ENCODE assay signal across 1 cellular context in the genomic region with DNA sequence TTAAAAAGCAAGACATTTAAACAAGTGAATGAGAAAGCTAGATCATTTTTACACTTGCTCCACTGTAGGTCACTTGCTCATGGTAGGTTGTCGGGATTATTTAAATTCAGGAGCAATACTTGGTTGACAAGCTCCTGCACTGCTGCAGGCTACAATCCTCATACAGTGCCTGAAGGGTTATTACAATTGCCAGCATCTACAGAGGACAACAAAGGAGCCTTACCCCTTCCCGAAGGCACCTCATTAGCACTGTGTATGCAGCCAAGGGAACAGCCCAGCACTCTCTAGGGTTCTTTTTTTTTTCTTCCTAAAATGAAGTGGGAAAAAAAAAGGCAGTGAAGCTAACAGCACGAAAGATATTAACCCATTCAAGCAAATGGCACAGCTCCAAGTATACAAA.
TF ChIP-seq lines count a peak whose summit lies in the region.

No MANE protein-coding gene starts in this region.

TF ChIP-seq in WTC11, 78 proteins besides CTCF, POLR2A, EP300 and RAD21 (continued from another document):
- TF ChIP-seq, protein P1, sequence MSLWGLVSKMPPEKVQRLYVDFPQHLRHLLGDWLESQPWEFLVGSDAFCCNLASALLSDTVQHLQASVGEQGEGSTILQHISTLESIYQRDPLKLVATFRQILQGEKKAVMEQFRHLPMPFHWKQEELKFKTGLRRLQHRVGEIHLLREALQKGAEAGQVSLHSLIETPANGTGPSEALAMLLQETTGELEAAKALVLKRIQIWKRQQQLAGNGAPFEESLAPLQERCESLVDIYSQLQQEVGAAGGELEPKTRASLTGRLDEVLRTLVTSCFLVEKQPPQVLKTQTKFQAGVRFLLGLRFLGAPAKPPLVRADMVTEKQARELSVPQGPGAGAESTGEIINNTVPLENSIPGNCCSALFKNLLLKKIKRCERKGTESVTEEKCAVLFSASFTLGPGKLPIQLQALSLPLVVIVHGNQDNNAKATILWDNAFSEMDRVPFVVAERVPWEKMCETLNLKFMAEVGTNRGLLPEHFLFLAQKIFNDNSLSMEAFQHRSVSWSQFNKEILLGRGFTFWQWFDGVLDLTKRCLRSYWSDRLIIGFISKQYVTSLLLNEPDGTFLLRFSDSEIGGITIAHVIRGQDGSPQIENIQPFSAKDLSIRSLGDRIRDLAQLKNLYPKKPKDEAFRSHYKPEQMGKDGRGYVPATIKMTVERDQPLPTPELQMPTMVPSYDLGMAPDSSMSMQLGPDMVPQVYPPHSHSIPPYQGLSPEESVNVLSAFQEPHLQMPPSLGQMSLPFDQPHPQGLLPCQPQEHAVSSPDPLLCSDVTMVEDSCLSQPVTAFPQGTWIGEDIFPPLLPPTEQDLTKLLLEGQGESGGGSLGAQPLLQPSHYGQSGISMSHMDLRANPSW (CRISPR knock-in tag; conservative IDR thresholded peaks at IDR 0.05; ENCODE audit: low read depth), result no peak
- TF ChIP-seq MXD4 (CRISPR knock-in tag; IDR thresholded peaks at IDR 0.05; ENCODE audit: borderline replicate concordance), result no peak
- no peak for TF ChIP-seq TEAD1 (CRISPR knock-in tag; IDR thresholded peaks at IDR 0.05)
- TF ChIP-seq, protein P2, sequence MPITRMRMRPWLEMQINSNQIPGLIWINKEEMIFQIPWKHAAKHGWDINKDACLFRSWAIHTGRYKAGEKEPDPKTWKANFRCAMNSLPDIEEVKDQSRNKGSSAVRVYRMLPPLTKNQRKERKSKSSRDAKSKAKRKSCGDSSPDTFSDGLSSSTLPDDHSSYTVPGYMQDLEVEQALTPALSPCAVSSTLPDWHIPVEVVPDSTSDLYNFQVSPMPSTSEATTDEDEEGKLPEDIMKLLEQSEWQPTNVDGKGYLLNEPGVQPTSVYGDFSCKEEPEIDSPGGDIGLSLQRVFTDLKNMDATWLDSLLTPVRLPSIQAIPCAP (CRISPR knock-in tag; IDR thresholded peaks at IDR 0.05), result no peak
- TF ChIP-seq JUN (CRISPR knock-in tag; IDR thresholded peaks at IDR 0.05), result no peak
- TF ChIP-seq, protein P3, sequence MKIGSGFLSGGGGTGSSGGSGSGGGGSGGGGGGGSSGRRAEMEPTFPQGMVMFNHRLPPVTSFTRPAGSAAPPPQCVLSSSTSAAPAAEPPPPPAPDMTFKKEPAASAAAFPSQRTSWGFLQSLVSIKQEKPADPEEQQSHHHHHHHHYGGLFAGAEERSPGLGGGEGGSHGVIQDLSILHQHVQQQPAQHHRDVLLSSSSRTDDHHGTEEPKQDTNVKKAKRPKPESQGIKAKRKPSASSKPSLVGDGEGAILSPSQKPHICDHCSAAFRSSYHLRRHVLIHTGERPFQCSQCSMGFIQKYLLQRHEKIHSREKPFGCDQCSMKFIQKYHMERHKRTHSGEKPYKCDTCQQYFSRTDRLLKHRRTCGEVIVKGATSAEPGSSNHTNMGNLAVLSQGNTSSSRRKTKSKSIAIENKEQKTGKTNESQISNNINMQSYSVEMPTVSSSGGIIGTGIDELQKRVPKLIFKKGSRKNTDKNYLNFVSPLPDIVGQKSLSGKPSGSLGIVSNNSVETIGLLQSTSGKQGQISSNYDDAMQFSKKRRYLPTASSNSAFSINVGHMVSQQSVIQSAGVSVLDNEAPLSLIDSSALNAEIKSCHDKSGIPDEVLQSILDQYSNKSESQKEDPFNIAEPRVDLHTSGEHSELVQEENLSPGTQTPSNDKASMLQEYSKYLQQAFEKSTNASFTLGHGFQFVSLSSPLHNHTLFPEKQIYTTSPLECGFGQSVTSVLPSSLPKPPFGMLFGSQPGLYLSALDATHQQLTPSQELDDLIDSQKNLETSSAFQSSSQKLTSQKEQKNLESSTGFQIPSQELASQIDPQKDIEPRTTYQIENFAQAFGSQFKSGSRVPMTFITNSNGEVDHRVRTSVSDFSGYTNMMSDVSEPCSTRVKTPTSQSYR (CRISPR knock-in tag; IDR thresholded peaks at IDR 0.05), result no peak
- TF ChIP-seq GTF2I (CRISPR knock-in tag; conservative IDR thresholded peaks at IDR 0.05), result no peak
- no peak for TF ChIP-seq ZNF423 (CRISPR knock-in tag; IDR thresholded peaks at IDR 0.05)
- no peak for TF ChIP-seq ZNF219 (CRISPR knock-in tag; IDR thresholded peaks at IDR 0.05; ENCODE audit: borderline replicate concordance)
- TF ChIP-seq, protein P4, sequence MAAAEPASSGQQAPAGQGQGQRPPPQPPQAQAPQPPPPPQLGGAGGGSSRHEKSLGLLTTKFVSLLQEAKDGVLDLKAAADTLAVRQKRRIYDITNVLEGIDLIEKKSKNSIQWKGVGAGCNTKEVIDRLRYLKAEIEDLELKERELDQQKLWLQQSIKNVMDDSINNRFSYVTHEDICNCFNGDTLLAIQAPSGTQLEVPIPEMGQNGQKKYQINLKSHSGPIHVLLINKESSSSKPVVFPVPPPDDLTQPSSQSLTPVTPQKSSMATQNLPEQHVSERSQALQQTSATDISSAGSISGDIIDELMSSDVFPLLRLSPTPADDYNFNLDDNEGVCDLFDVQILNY (CRISPR knock-in tag; IDR thresholded peaks at IDR 0.05), result no peak
- no peak for TF ChIP-seq NR1H2 (CRISPR knock-in tag; IDR thresholded peaks at IDR 0.05)
